ENCODE assay signal across 17 cellular contexts in genomic region chr1:6066680-6067079, GRCh38. TPM values are rescaled to one million over a fixed set of nuclear protein-coding genes. Genes with fewer than 3 reads are reported as not detected.
DNase-seq lines count a peak whose midpoint lies in the region; ATAC-seq and TF ChIP-seq lines count a peak whose summit lies in the region.
"Had no signal": no experiment of that assay in that cellular context is flagged by ENCODE, and none has a peak within 500 bp of the region (broad histone marks: within the 10 kb centered on the region; RNA-seq: fewer than 3 reads in every experiment).

No MANE protein-coding gene starts in this region.

- TF ChIP-seq EP300 in SK-N-SH (IDR thresholded peaks at IDR 0.05; ENCODE audit: borderline replicate concordance in 1 of 2, low read depth in 1 of 2, low read length in 1 of 2) = no peak

- no peaks in the 10 kb centered on the region for H3K36me3 Mint-ChIP-seq in activated naive CD4-positive, alpha-beta T cell treated with anti-CD3 and anti-CD28 coated beads, Interleukin-2, amount 50 U/mL, for 24 hours
- no peaks in the 10 kb centered on the region for H3K36me3 Mint-ChIP-seq in glutamatergic neuron (ENCODE audit: unreplicated experiment)

- no peaks in the 10 kb centered on the region for H3K9me3 ChIP-seq in SK-N-SH
- H3K9me3 ChIP-seq: A549, BLaER1, HAP-1 had no signal

- WGBS in SK-N-SH (ENCODE audit: low lambda C conversion rate) = no CpG with 5 or more reads among the region's 8 CpGs

- CTCF ChIA-PET in SK-N-SH (lab: Yijun Ruan, JAX) (interaction anchor here (1.2 to 1.7 kb wide), 3 partner anchors 14 to 104 kb away, joined by 3 to 4 read pairs (median 3); no protein-coding TSS in a partner anchor), RWPE1 (lab: Yijun Ruan, JAX) (no interaction called here)

- no peak for ATAC-seq in SK-N-SH treated with all-trans-retinoic acid at 6 μM for 48 hours
- ATAC-seq: A549 had no signal

- no peaks in the 10 kb centered on the region for H4K20me1 ChIP-seq in SK-N-SH (ENCODE audit: insufficient read depth)

- no peaks in the 10 kb centered on the region for H3K79me2 ChIP-seq in SK-N-SH (ENCODE audit: insufficient read depth)

- no peak overlapping the region for H3K27ac ChIP-seq in SK-N-SH (ENCODE audit: low read depth in 2 of 2, low read length in 1 of 2)
- no peak overlapping the region for H3K27ac ChIP-seq in RWPE1
- H3K27ac ChIP-seq: 22Rv1, A549, BLaER1, GM23248 had no signal

- TF ChIP-seq RAD21 in SK-N-SH (IDR thresholded peaks at IDR 0.05; ENCODE audit: low read length) = no peak

- H3K4me1 Mint-ChIP-seq in activated naive CD4-positive, alpha-beta T cell treated with anti-CD3 and anti-CD28 coated beads, Interleukin-2, amount 50 U/mL, for 24 hours = peaks cover 9% of the 10 kb centered on the region
- peaks cover 36% of the 10 kb centered on the region for H3K4me1 Mint-ChIP-seq in glutamatergic neuron (ENCODE audit: low read depth, unreplicated experiment)

- DNase-seq in SK-N-SH = peak; percentile 55
- no peak for DNase-seq in activated naive CD4-positive, alpha-beta T cell treated with Interleukin-2 at 50 U/mL for 16 hours
- DNase-seq in glutamatergic neuron = no peak
- DNase-seq in AG20443 (ENCODE audit: low spot score) = no peak
- DNase-seq in RWPE1 (ENCODE audit: low spot score) = no peak
- DNase-seq: CD4-positive, alpha-beta memory T cell; DMS153; DMS79; GDM1; GM23248 had no signal

- no peaks in the 10 kb centered on the region for H3F3A ChIP-seq in SK-N-SH (replicated peaks; ENCODE audit: insufficient read depth)

- POLR2A ChIA-PET in SK-N-SH (lab: Yijun Ruan, JAX) (no interaction called here), RWPE1 (lab: Yijun Ruan, JAX; ENCODE audit: low non-redundant PET) (no interaction called here)

- no peak overlapping the region for H2AFZ ChIP-seq in SK-N-SH (ENCODE audit: low read depth)
- H2AFZ ChIP-seq: GM23248 had no signal

- peak overlapping the region; percentile 23 for H3K27ac Mint-ChIP-seq in activated naive CD4-positive, alpha-beta T cell treated with anti-CD3 and anti-CD28 coated beads, Interleukin-2, amount 50 U/mL, for 24 hours
- H3K27ac Mint-ChIP-seq in glutamatergic neuron (ENCODE audit: unreplicated experiment) = peak overlapping the region; percentile 70

- H3K4me2 ChIP-seq in SK-N-SH = no peak overlapping the region
- H3K4me2 ChIP-seq: A549, BLaER1 had no signal

- TF ChIP-seq CTCF in SK-N-SH (IDR thresholded peaks at IDR 0.05) (no peak), glutamatergic neuron (IDR thresholded peaks at IDR 0.05; ENCODE audit: partially characterized antibody, unreplicated experiment) (no peak), RWPE1 (conservative IDR thresholded peaks at IDR 0.05; ENCODE audit: low read depth) (no peak)

- H3K27me3 Mint-ChIP-seq in activated naive CD4-positive, alpha-beta T cell treated with anti-CD3 and anti-CD28 coated beads, Interleukin-2, amount 50 U/mL, for 24 hours = no peaks in the 10 kb centered on the region
- H3K27me3 Mint-ChIP-seq in glutamatergic neuron (ENCODE audit: unreplicated experiment) = peaks cover 13% of the 10 kb centered on the region
- H3K27me3 Mint-ChIP-seq: CD4-positive, alpha-beta memory T cell had no signal

- H3K4me1 ChIP-seq in SK-N-SH (ENCODE audit: control insufficient read depth in 1 of 2, insufficient read depth in 2 of 2, low read depth in 1 of 2, low read length in 1 of 2) = peaks cover 0 to 38% of the 10 kb centered on the region in 2 experiments; a peak in 1 of 4 replicates
- H3K4me1 ChIP-seq: A549, HAP-1 had no signal

- H3K9me3 Mint-ChIP-seq in activated naive CD4-positive, alpha-beta T cell treated with anti-CD3 and anti-CD28 coated beads, Interleukin-2, amount 50 U/mL, for 24 hours = no peaks in the 10 kb centered on the region
- peaks cover 9% of the 10 kb centered on the region for H3K9me3 Mint-ChIP-seq in glutamatergic neuron (ENCODE audit: unreplicated experiment)
- H3K9me3 Mint-ChIP-seq: CD4-positive, alpha-beta memory T cell had no signal

- H3K9me2 ChIP-seq in SK-N-SH = no peaks in the 10 kb centered on the region

- no peaks in the 10 kb centered on the region for H3K36me3 ChIP-seq in SK-N-SH (replicated peaks in 1 of 2; ENCODE audit: control insufficient read depth in 1 of 2, insufficient read depth in 2 of 2, low read length in 1 of 2)
- H3K36me3 ChIP-seq: HAP-1 had no signal

- no peak overlapping the region for H3K4me3 Mint-ChIP-seq in activated naive CD4-positive, alpha-beta T cell treated with anti-CD3 and anti-CD28 coated beads, Interleukin-2, amount 50 U/mL, for 24 hours
- peak overlapping the region; percentile 75 for H3K4me3 Mint-ChIP-seq in glutamatergic neuron (ENCODE audit: unreplicated experiment)
- H3K4me3 Mint-ChIP-seq: CD14-positive monocyte; CD4-positive, alpha-beta memory T cell had no signal

- H3K9ac ChIP-seq in SK-N-SH = no peak overlapping the region
- H3K9ac ChIP-seq: BLaER1, GM23248 had no signal

- H3K27me3 ChIP-seq in SK-N-SH (ENCODE audit: insufficient read depth) = no peaks in the 10 kb centered on the region
- H3K27me3 ChIP-seq: BLaER1 had no signal

- H3K4me3 ChIP-seq in SK-N-SH (ENCODE audit: low read depth in 2 of 2, low read length in 1 of 2) = no peak overlapping the region
- H3K4me3 ChIP-seq: A549, BLaER1, GM23248, HAP-1 had no signal

TF ChIP-seq in SK-N-SH, 30 proteins besides CTCF, POLR2A, EP300 and RAD21:
- TF ChIP-seq MEF2A (IDR thresholded peaks at IDR 0.05; ENCODE audit: borderline replicate concordance, low read depth) = no peak
- no peak for TF ChIP-seq NRF1 (IDR thresholded peaks at IDR 0.05; ENCODE audit: low read depth, low read length)
- no peak for TF ChIP-seq FOSL2 (IDR thresholded peaks at IDR 0.05; ENCODE audit: borderline replicate concordance, low read depth)
- TF ChIP-seq, protein P1, sequence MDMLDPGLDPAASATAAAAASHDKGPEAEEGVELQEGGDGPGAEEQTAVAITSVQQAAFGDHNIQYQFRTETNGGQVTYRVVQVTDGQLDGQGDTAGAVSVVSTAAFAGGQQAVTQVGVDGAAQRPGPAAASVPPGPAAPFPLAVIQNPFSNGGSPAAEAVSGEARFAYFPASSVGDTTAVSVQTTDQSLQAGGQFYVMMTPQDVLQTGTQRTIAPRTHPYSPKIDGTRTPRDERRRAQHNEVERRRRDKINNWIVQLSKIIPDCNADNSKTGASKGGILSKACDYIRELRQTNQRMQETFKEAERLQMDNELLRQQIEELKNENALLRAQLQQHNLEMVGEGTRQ (IDR thresholded peaks at IDR 0.05; ENCODE audit: borderline replicate concordance, low read depth, low read length) = no peak
- TF ChIP-seq FOXJ3 (CRISPR knock-in tag; IDR thresholded peaks at IDR 0.05) = no peak
- TF ChIP-seq TAF1 (IDR thresholded peaks at IDR 0.05; ENCODE audit: borderline replicate concordance, low read depth, low read length) = no peak
- no peak for TF ChIP-seq EZH2phosphoT487 (IDR thresholded peaks at IDR 0.05; ENCODE audit: borderline replicate concordance, low read depth)
- no peak for TF ChIP-seq FOXM1 (IDR thresholded peaks at IDR 0.05; ENCODE audit: low read depth)
TF ChIP-seq in SK-N-SH: peak in this region for 0.

TF ChIP-seq in SK-N-SH treated with all-trans-retinoic acid at 6 μM for 48 hours, 23 proteins besides CTCF, POLR2A, EP300 and RAD21:
- TF ChIP-seq ZC3H10 (CRISPR knock-in tag; IDR thresholded peaks at IDR 0.05) (no peak), ISL1 (CRISPR knock-in tag; IDR thresholded peaks at IDR 0.05) (no peak), SNAI2 (CRISPR knock-in tag; IDR thresholded peaks at IDR 0.05) (no peak)

RNA-seq across cellular contexts. Expression of gene KCNAB2, which starts 21.0 kb away (rescaled TPM):
- polyA plus RNA-seq in SK-N-SH (2012; rRNA removed) = 6.1 and 7.6 TPM in 2 replicates
- 3.3 and 4.6 TPM in 2 replicates for polyA plus RNA-seq in SK-N-SH (2012; cell fraction: cytosol; rRNA removed)
- polyA plus RNA-seq in SK-N-SH (2012; cell fraction: nucleus; rRNA removed) = 12.2 and 13.1 TPM in 2 replicates
- total RNA-seq in glutamatergic neuron (ENCODE audit: unreplicated experiment) = 20.4 TPM
